Comparison of ENCODE assay signal across 21 cellular contexts in the genomic region with DNA sequence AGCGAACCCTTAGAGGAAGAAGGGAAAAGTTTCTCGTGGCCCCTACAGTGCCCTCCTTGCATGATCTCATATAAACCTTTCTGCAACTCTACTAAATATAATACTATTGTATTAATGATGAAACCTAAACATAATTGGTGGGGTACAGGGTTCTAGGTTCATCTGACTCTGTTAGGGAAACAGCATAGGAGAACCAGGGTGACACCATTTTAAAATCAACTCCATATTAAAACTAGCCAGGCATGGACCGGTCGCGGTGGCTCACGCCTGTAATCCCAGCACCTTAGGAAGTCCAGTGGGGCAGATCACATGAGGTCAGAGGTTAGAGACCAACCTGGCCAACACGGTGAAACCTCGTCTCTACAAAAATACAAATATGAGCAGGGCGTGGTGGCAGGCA. TPM values are rescaled to one million over a fixed set of nuclear protein-coding genes. Genes with fewer than 3 reads are reported as not detected.
A peak's percentile ranks its signal among the peaks of the same experiment; 100 is the strongest.
DNase-seq lines count a peak whose midpoint lies in the region; ATAC-seq, FAIRE-seq and TF ChIP-seq lines count a peak whose summit lies in the region.
"Had no signal": no experiment of that assay in that cellular context is flagged by ENCODE, and none has a peak within 500 bp of the region (broad histone marks: within the 10 kb centered on the region; RNA-seq: fewer than 3 reads in every experiment).

No MANE protein-coding gene starts in this region.

- no peak overlapping the region for H3K14ac ChIP-seq in neuronal stem cell (ENCODE audit: low read length)

- TF ChIP-seq CTCF in K562 (IDR thresholded peaks at IDR 0.05 in 2 of 3, conservative IDR thresholded peaks at IDR 0.05 in 1 of 3; ENCODE audit: insufficient read depth in 2 of 3, low read depth in 1 of 3, low read length in 3 of 3) (no peak), nephron (IDR thresholded peaks at IDR 0.05; ENCODE audit: unreplicated experiment in 3 of 3) (no peak)

- ATAC-seq in K562: no peak
- no peak for ATAC-seq in HG02571 (IDR thresholded peaks at IDR 0.05; ENCODE audit: unreplicated experiment)
- ATAC-seq: CD8-positive, alpha-beta T cell; GM12878; GM23338 had no signal

- H2AFZ ChIP-seq in K562 (ENCODE audit: low read depth, low read length) (no peak overlapping the region), neuronal stem cell (ENCODE audit: low read length) (no peak overlapping the region)
- H2AFZ ChIP-seq: GM23338 had no signal

- peaks cover 9 to 13% of the 10 kb centered on the region in 2 experiments; a peak in 3 of 5 replicates for H3K4me1 ChIP-seq in K562 (replicated peaks in 1 of 2; ENCODE audit: control insufficient read depth in 2 of 2, insufficient read depth in 2 of 2, low read length in 2 of 2)
- H3K4me1 ChIP-seq in neuronal stem cell (ENCODE audit: control insufficient read depth in 2 of 2, insufficient read depth in 1 of 2, low read depth in 1 of 2, low read length in 2 of 2): peaks cover 22 to 29% of the 10 kb centered on the region in 2 donors

- in situ Hi-C loops in K562 (cut with MboI): no loop called here

- peaks cover 44% of the 10 kb centered on the region for H3K4me1 Mint-ChIP-seq in nephron

- TF ChIP-seq POLR2A in K562 (conservative IDR thresholded peaks at IDR 0.05) (no peak), H54 (IDR thresholded peaks at IDR 0.05; ENCODE audit: low read depth, low read length) (no peak)

- H2BK15ac ChIP-seq in neuronal stem cell (ENCODE audit: low read length): no peak overlapping the region

- no peak overlapping the region for H4K8ac ChIP-seq in neuronal stem cell (ENCODE audit: low read depth, low read length)

- no peaks in the 10 kb centered on the region for H4K20me1 ChIP-seq in K562 (replicated peaks; ENCODE audit: control insufficient read depth, insufficient read depth, low read length)
- H4K20me1 ChIP-seq: BLaER1 had no signal

- WGBS in K562 (ENCODE audit: insufficient coverage, low coverage, missing lambda C conversion rate): 28% methylated on average over 9 of the region's 9 CpGs
- no CpG with 5 or more reads among the region's 9 CpGs for whole genome bisulfite sequencing in neuronal stem cell (ENCODE audit: extremely low coverage in 2 of 2, insufficient read length in 2 of 2, insufficient replicate concordance in 1 of 2), 2 donors

- TF ChIP-seq EP300 in K562 (IDR thresholded peaks at IDR 0.05; ENCODE audit: low read length): no peak

- peaks cover 3 to 4% of the 10 kb centered on the region in 2 experiments; a peak in 1 of 5 replicates for H3K27me3 ChIP-seq in K562 (ENCODE audit: control insufficient read depth in 2 of 2, insufficient read depth in 2 of 2, low read length in 2 of 2)
- no peaks in the 10 kb centered on the region for H3K27me3 ChIP-seq in neuronal stem cell (ENCODE audit: control insufficient read depth in 3 of 3, insufficient read depth in 3 of 3, low read depth in 1 of 3, low read length in 3 of 3)

- H3K4me3 Mint-ChIP-seq in nephron: no peak overlapping the region
- H3K4me3 Mint-ChIP-seq: B cell; CD4-positive, CD25-positive, alpha-beta regulatory T cell; CD8-positive, alpha-beta T cell; GM23338; HFFc6 had no signal

- no peak overlapping the region for H2BK12ac ChIP-seq in neuronal stem cell (ENCODE audit: low read length)

- H3K9ac ChIP-seq in K562 (ENCODE audit: insufficient read depth in 1 of 2, low read depth in 2 of 2, low read length in 2 of 2) (no peak overlapping the region), neuronal stem cell (ENCODE audit: low read depth, low read length, poor library complexity) (no peak overlapping the region)
- H3K9ac ChIP-seq: BLaER1 had no signal

- intact Hi-C loops in K562 (cut with micrococcal nuclease): no loop called here

- H3K4me3 ChIP-seq in K562 (no peak overlapping the region), neuronal stem cell (ENCODE audit: low read length in 2 of 2) (no peak overlapping the region)
- H3K4me3 ChIP-seq: BLaER1, GM12878, GM23338, HAP-1 had no signal

- H3K27ac Mint-ChIP-seq in nephron: peak overlapping the region in 2 of 3 experiments; percentile 1 to 37
- H3K27ac Mint-ChIP-seq: B cell; CD4-positive, CD25-positive, alpha-beta regulatory T cell; CD8-positive, alpha-beta T cell; GM23338; HFFc6 had no signal

- no peak overlapping the region for H3K4ac ChIP-seq in neuronal stem cell (ENCODE audit: low read length)

- no peak overlapping the region for H2BK120ac ChIP-seq in neuronal stem cell (ENCODE audit: low read depth, low read length)

- no peaks in the 10 kb centered on the region for H3K9me3 Mint-ChIP-seq in nephron
- H3K9me3 Mint-ChIP-seq: CD4-positive, CD25-positive, alpha-beta regulatory T cell; CD8-positive, alpha-beta T cell; GM23338; HFFc6 had no signal

- H3K27ac ChIP-seq in K562 (ENCODE audit: extremely low read depth, low read depth, low read length) (no peak overlapping the region), neuronal stem cell (replicated peaks; ENCODE audit: low read length) (no peak overlapping the region)
- H3K27ac ChIP-seq: BLaER1, C4-2B had no signal

- POLR2A ChIA-PET in K562 (lab: Yijun Ruan, JAX): interaction anchor here (1.2 to 1.5 kb wide), 2 partner anchors 12 to 30 kb away, joined by 4 to 5 read pairs; no protein-coding TSS in a partner anchor

- H3K4me2 ChIP-seq in K562 (ENCODE audit: insufficient read depth, low read length) (no peak overlapping the region), neuronal stem cell (ENCODE audit: insufficient read depth, low read length, poor library complexity, severe bottlenecking) (no peak overlapping the region)
- H3K4me2 ChIP-seq: BLaER1, GM23338 had no signal

- H2AK5ac ChIP-seq in neuronal stem cell (ENCODE audit: low read depth, low read length): no peak overlapping the region

- no peaks in the 10 kb centered on the region for H3K79me1 ChIP-seq in neuronal stem cell (ENCODE audit: low read depth, low read length)

- no peak for TF ChIP-seq RAD21 in K562 (CRISPR knock-in tag; conservative IDR thresholded peaks at IDR 0.05 in 1 of 2, IDR thresholded peaks at IDR 0.05 in 1 of 2)

- H3K9me3 ChIP-seq in K562 (replicated peaks; ENCODE audit: control insufficient read depth, insufficient read depth, low read depth, low read length): no peaks in the 10 kb centered on the region
- H3K9me3 ChIP-seq in neuronal stem cell (replicated peaks in 1 of 2; ENCODE audit: control insufficient read depth in 2 of 2, insufficient read depth in 1 of 2, low read depth in 1 of 2, low read length in 2 of 2): no peaks in the 10 kb centered on the region
- H3K9me3 ChIP-seq: BLaER1, HAP-1 had no signal

- no peaks in the 10 kb centered on the region for H3K9me1 ChIP-seq in K562 (ENCODE audit: control insufficient read depth, insufficient read depth, low read length)

- peak overlapping the region; percentile 35 for H3K18ac ChIP-seq in neuronal stem cell (ENCODE audit: low read length)

- CTCF ChIA-PET in K562 (lab: Yijun Ruan, JAX; ENCODE audit: low intra/inter-chr PET ratio): no interaction called here

- no TSS peak for BruUV-seq in K562 (replicated peaks; lab: Mats Ljungman, UMichigan)

- peaks cover 11% of the 10 kb centered on the region for H3K27me3 Mint-ChIP-seq in nephron (ENCODE audit: low read depth)

- no peak overlapping the region for H2BK5ac ChIP-seq in neuronal stem cell (ENCODE audit: low read length)

- H4K91ac ChIP-seq in neuronal stem cell (ENCODE audit: low read depth, low read length, poor library complexity): no peak overlapping the region

- H3K36me3 ChIP-seq in K562 (ENCODE audit: control insufficient read depth, insufficient read depth, low read length): no peaks in the 10 kb centered on the region
- H3K36me3 ChIP-seq in neuronal stem cell (replicated peaks in 1 of 2; ENCODE audit: control insufficient read depth in 2 of 2, insufficient read depth in 2 of 2, low read length in 2 of 2): no peaks in the 10 kb centered on the region
- H3K36me3 ChIP-seq: BLaER1, HAP-1 had no signal

- DNase-seq in K562 (ENCODE audit: extremely low read depth in 1 of 4, low spot score in 3 of 4): no peak
- DNase-seq in neuronal stem cell (ENCODE audit: low spot score): no peak
- DNase-seq in H54 (ENCODE audit: insufficient read length, low spot score): no peak
- no peak for DNase-seq in HT-29 (ENCODE audit: low spot score)
- DNase-seq: CD4-positive, CD25-positive, alpha-beta regulatory T cell; CD8-positive, alpha-beta T cell; DMS 273 treated with DMSO at 0.1 percent for 48 hours; DMS79; EL; GDM1; HFFc6 had no signal

- no peaks in the 10 kb centered on the region for H3K36me3 Mint-ChIP-seq in nephron (ENCODE audit: low read depth)
- H3K36me3 Mint-ChIP-seq: CD4-positive, CD25-positive, alpha-beta regulatory T cell; CD8-positive, alpha-beta T cell had no signal

- FAIRE-seq in K562 (lab: Jason Lieb, UNC) (no peak), H54 (lab: Jason Lieb, UNC) (no peak)
- FAIRE-seq: D721Med, GM12878, GM19239 had no signal

- no peak overlapping the region for H3K23ac ChIP-seq in neuronal stem cell (ENCODE audit: low read depth, low read length, poor library complexity)

- no peaks in the 10 kb centered on the region for H3K79me2 ChIP-seq in K562 (ENCODE audit: control insufficient read depth, insufficient read depth, low read length)

RNA-seq across cellular contexts. Expression of gene RND1, which starts 15.0 kb away (rescaled TPM):
- 0.79 and 2.5 TPM in 2 replicates for total RNA-seq in K562 (2011; cell fraction: chromatin; rRNA removed; ENCODE audit: low replicate concordance)
- 1.6 and 2.5 TPM in 2 replicates for total RNA-seq in K562 (2011; cell fraction: nucleolus; rRNA removed)
- total RNA-seq in K562 (2011; cell fraction: nucleoplasm; rRNA removed): 1.1 and 2.4 TPM in 2 replicates
- total RNA-seq in K562 (2014; rRNA removed) (0.33 and 0.73 TPM in 2 replicates), K562 (2014; rRNA removed; fragmentation: Illumina TruSeq; extraction: Trizol) (0.06 and 0.22 TPM in 2 replicates), K562 (2015; rRNA removed; fragmentation: Illumina TruSeq; extraction: Trizol) (0.18 and 0.23 TPM in 2 replicates), K562 (2021) (0.36 and 0.78 TPM in 2 replicates)
- polyA plus RNA-seq in K562 (2011; rRNA removed) (0.56 and 0.58 TPM in 2 replicates), K562 (2014; fragmentation: Illumina TruSeq; extraction: Trizol) (0.48 and 0.58 TPM in 2 replicates), K562 (2014; fragmentation: Nextera tagmentation; extraction: Ambion mirVana) (not detected), K562 (2014; rRNA removed) (0.60 TPM in 1 of 2 replicates, not detected in the other)
- polyA plus RNA-seq in K562 (2011; cell fraction: cytosol; rRNA removed): 0.37 and 0.46 TPM in 2 replicates
- polyA plus RNA-seq in K562 (2011; cell fraction: nucleus; rRNA removed): 0.79 and 1.0 TPM in 2 replicates
- polyA plus RNA-seq in K562 (2012): 0.49 and 0.80 TPM in 2 replicates
- 0.63 and 0.77 TPM in 2 replicates for polyA minus RNA-seq in K562 (2011; rRNA and poly(A)+ RNA removed)
- 1.7 TPM in 1 of 2 replicates, not detected in the other for polyA minus RNA-seq in K562 (2011; cell fraction: cytosol; rRNA and poly(A)+ RNA removed)
- 0.67 and 1.6 TPM in 2 replicates for polyA minus RNA-seq in K562 (2011; cell fraction: nucleus; rRNA and poly(A)+ RNA removed)
- polyA plus RNA-seq in neuronal stem cell (2013, experiment 1 of 2): 7.0 TPM
- polyA plus RNA-seq in neuronal stem cell (2013, experiment 2 of 2): 7.1 TPM
- 8.7 and 9.8 TPM in 2 replicates for total RNA-seq in HT-29 (2014; rRNA removed; shearing (Covaris generic))

RNA-seq across cellular contexts. Expression of gene DDX23, which starts 28.7 kb away (rescaled TPM):
- 275 and 454 TPM in 2 replicates for total RNA-seq in K562 (2011; cell fraction: chromatin; rRNA removed; ENCODE audit: low replicate concordance)
- total RNA-seq in K562 (2011; cell fraction: nucleolus; rRNA removed): 148 and 163 TPM in 2 replicates
- 175 and 185 TPM in 2 replicates for total RNA-seq in K562 (2011; cell fraction: nucleoplasm; rRNA removed)
- total RNA-seq in K562 (2014; rRNA removed): 104 and 118 TPM in 2 replicates
- total RNA-seq in K562 (2014; rRNA removed; fragmentation: Illumina TruSeq; extraction: Trizol): 100 and 107 TPM in 2 replicates
- 124 and 129 TPM in 2 replicates for total RNA-seq in K562 (2015; rRNA removed; fragmentation: Illumina TruSeq; extraction: Trizol)
- total RNA-seq in K562 (2021): 97.9 and 116 TPM in 2 replicates
- 89.3 and 99.5 TPM in 2 replicates for polyA plus RNA-seq in K562 (2011; rRNA removed)
- polyA plus RNA-seq in K562 (2011; cell fraction: cytosol; rRNA removed): 71.2 and 71.3 TPM in 2 replicates
- polyA plus RNA-seq in K562 (2011; cell fraction: nucleus; rRNA removed): 216 and 219 TPM in 2 replicates
- 86.0 and 150 TPM in 2 replicates for polyA plus RNA-seq in K562 (2012)
- 108 and 138 TPM in 2 replicates for polyA plus RNA-seq in K562 (2014; fragmentation: Illumina TruSeq; extraction: Trizol)
- 10 to 100 TPM; 32.4 to 65.9 TPM for polyA plus RNA-seq in K562 (2014; fragmentation: Nextera tagmentation; extraction: Ambion mirVana)
- polyA plus RNA-seq in K562 (2014; rRNA removed): 87.0 and 94.0 TPM in 2 replicates
- 92.0 and 95.2 TPM in 2 replicates for polyA minus RNA-seq in K562 (2011; rRNA and poly(A)+ RNA removed)
- polyA minus RNA-seq in K562 (2011; cell fraction: cytosol; rRNA and poly(A)+ RNA removed): 37.9 and 40.8 TPM in 2 replicates
- 50.4 and 73.4 TPM in 2 replicates for polyA minus RNA-seq in K562 (2011; cell fraction: nucleus; rRNA and poly(A)+ RNA removed)
- 60.8 TPM for polyA plus RNA-seq in neuronal stem cell (2013, experiment 1 of 2)
- polyA plus RNA-seq in neuronal stem cell (2013, experiment 2 of 2): 59.3 TPM
- 103 and 104 TPM in 2 replicates for total RNA-seq in HT-29 (2014; rRNA removed; shearing (Covaris generic))

RNA-seq across cellular contexts. Expression of gene FKBP11, which starts 44.6 kb away (rescaled TPM):
- 49.5 and 66.4 TPM in 2 replicates for total RNA-seq in K562 (2011; cell fraction: chromatin; rRNA removed; ENCODE audit: low replicate concordance)
- total RNA-seq in K562 (2011; cell fraction: nucleolus; rRNA removed): 31.7 and 34.0 TPM in 2 replicates
- 46.3 and 64.2 TPM in 2 replicates for total RNA-seq in K562 (2011; cell fraction: nucleoplasm; rRNA removed)
- total RNA-seq in K562 (2014; rRNA removed): 2.3 TPM in 2 replicates
- 5.4 and 6.6 TPM in 2 replicates for total RNA-seq in K562 (2014; rRNA removed; fragmentation: Illumina TruSeq; extraction: Trizol)
- total RNA-seq in K562 (2015; rRNA removed; fragmentation: Illumina TruSeq; extraction: Trizol): 5.8 TPM in 2 replicates
- total RNA-seq in K562 (2021): 6.8 and 7.4 TPM in 2 replicates
- 7.8 and 9.1 TPM in 2 replicates for polyA plus RNA-seq in K562 (2011; rRNA removed)
- polyA plus RNA-seq in K562 (2011; cell fraction: cytosol; rRNA removed): 4.4 and 4.5 TPM in 2 replicates
- 24.8 and 36.7 TPM in 2 replicates for polyA plus RNA-seq in K562 (2011; cell fraction: nucleus; rRNA removed)
- 5.0 and 5.9 TPM in 2 replicates for polyA plus RNA-seq in K562 (2012)
- 5.3 and 5.6 TPM in 2 replicates for polyA plus RNA-seq in K562 (2014; fragmentation: Illumina TruSeq; extraction: Trizol)
- polyA plus RNA-seq in K562 (2014; fragmentation: Nextera tagmentation; extraction: Ambion mirVana): 1 to 10 TPM; 1.6 to 3.3 TPM
- 7.4 and 8.2 TPM in 2 replicates for polyA plus RNA-seq in K562 (2014; rRNA removed)
- 7.7 and 7.9 TPM in 2 replicates for polyA minus RNA-seq in K562 (2011; rRNA and poly(A)+ RNA removed)
- 4.7 and 5.7 TPM in 2 replicates for polyA minus RNA-seq in K562 (2011; cell fraction: cytosol; rRNA and poly(A)+ RNA removed)
- polyA minus RNA-seq in K562 (2011; cell fraction: nucleus; rRNA and poly(A)+ RNA removed): 8.1 and 10.2 TPM in 2 replicates
- polyA plus RNA-seq in neuronal stem cell (2013, experiment 1 of 2): 12.1 TPM
- polyA plus RNA-seq in neuronal stem cell (2013, experiment 2 of 2): 11.6 TPM
- total RNA-seq in HT-29 (2014; rRNA removed; shearing (Covaris generic)): 16.5 and 19.1 TPM in 2 replicates
